34 cellular contexts compared by ENCODE assay signal in the genomic region with DNA sequence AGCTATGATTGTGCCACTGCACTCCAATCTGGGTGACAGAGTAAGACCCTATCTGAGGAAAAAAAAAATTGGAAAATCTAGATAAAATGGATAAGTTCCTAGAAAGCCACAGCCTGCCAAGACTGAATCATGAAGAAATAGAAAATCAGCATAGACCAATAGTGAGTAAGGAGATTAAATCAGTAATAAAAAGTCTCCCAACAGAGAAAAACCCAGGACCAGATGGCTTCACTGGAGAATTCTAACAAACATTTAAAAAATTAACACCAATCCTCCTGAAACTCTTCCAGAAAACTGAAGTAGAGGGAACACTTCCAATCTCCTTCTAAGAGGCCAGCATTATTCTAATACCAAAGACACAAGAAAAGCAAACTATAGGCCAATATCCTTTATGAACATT. TPM values are rescaled to one million over a fixed set of nuclear protein-coding genes. Genes with fewer than 3 reads are reported as not detected.
"Had no signal": no experiment of that assay in that cellular context is flagged by ENCODE, and none has a peak within 500 bp of the region (broad histone marks: within the 10 kb centered on the region; RNA-seq: fewer than 3 reads in every experiment).

No MANE protein-coding gene starts in this region.

- H3K27ac Mint-ChIP-seq: naive B cell; natural killer cell; nephron progenitor cell; neural progenitor cell; progenitor cell of endocrine pancreas; stimulated activated naive B cell treated with anti-CD40 and anti-IgM and Interleukin-4, amounts not matched to agents 10 μg/mL and 1 μg/mL and 100 μg/mL, for 72 hours had no signal

- H3K4me1 ChIP-seq: left lung, lower lobe of right lung, neural progenitor cell, stomach, upper lobe of right lung had no signal

- H3K36me3 Mint-ChIP-seq: naive B cell; natural killer cell; neural progenitor cell; stimulated activated naive B cell treated with anti-CD40 and anti-IgM and Interleukin-4, amounts not matched to agents 10 μg/mL and 1 μg/mL and 100 μg/mL, for 72 hours had no signal

- H3K27me3 Mint-ChIP-seq: naive B cell; progenitor cell of endocrine pancreas; stimulated activated naive B cell treated with anti-CD40 and anti-IgM and Interleukin-4, amounts not matched to agents 10 μg/mL and 1 μg/mL and 100 μg/mL, for 72 hours had no signal

- H3K4me1 Mint-ChIP-seq: naive B cell, natural killer cell had no signal

- H3K4me3 Mint-ChIP-seq: naive B cell; natural killer cell; nephron progenitor cell; neural progenitor cell; stimulated activated naive B cell treated with anti-CD40 and anti-IgM and Interleukin-4, amounts not matched to agents 10 μg/mL and 1 μg/mL and 100 μg/mL, for 72 hours had no signal

- H3K9ac ChIP-seq: neural progenitor cell had no signal

- H3K4me3 ChIP-seq: left lung, lower lobe of right lung, neural progenitor cell, ovary, stomach, suprapubic skin, thoracic aorta, tibial artery, upper lobe of right lung had no signal

- H3K9me3 Mint-ChIP-seq: natural killer cell; nephron progenitor cell; neural progenitor cell; stimulated activated naive B cell treated with anti-CD40 and anti-IgM and Interleukin-4, amounts not matched to agents 10 μg/mL and 1 μg/mL and 100 μg/mL, for 72 hours had no signal

- DNase-seq: hippocampal formation; kidney; left colon; lower lobe of right lung; mammary epithelial cell; mesenchymal stem cell; naive B cell; natural killer cell; nephron progenitor cell; occipital lobe; ovary; retina; right cardiac atrium; small intestine; stimulated activated CD4-positive, alpha-beta T cell treated with anti-CD3 and anti-CD28 coated beads, Interleukin-1b, Interleukin-23, amount 100 ng/mL, for 48 hours; stimulated activated CD4-positive, alpha-beta T cell treated with anti-CD3 and anti-CD28 coated beads, Interleukin-2, amount 100 ng/mL, for 48 hours; stimulated activated CD4-positive, alpha-beta T cell treated with anti-CD3 and anti-CD28 coated beads, Interleukin-4, amount 100 ng/mL, for 4 hours; stimulated activated CD8-positive, alpha-beta memory T cell treated with anti-CD3 and anti-CD28 coated beads, Interleukin-4, amount 100 ng/mL, for 48 hours; stimulated activated naive B cell treated with anti-CD40 and anti-IgM and Interleukin-4, amounts not matched to agents 10 μg/mL and 1 μg/mL and 100 μg/mL, for 72 hours; stimulated activated naive CD8-positive, alpha-beta T cell treated with anti-CD3 and anti-CD28 coated beads, Interleukin-15, Interleukin-2, amounts not matched to agents 100 U/mL and 50 U/mL, for 24 hours; stomach; tibial artery; trophoblast cell; upper lobe of right lung had no signal

- ATAC-seq: left colon; left lung; lower lobe of right lung; natural killer cell; right cardiac atrium; sciatic nerve; stimulated activated naive B cell treated with anti-CD40 and anti-IgM and Interleukin-4, amounts not matched to agents 10 μg/mL and 1 μg/mL and 100 μg/mL, for 72 hours; stimulated activated naive CD8-positive, alpha-beta T cell treated with anti-CD3 and anti-CD28 coated beads, Interleukin-15, Interleukin-2, amounts not matched to agents 100 U/mL and 50 U/mL, for 24 hours; upper lobe of right lung had no signal

- H3K27ac ChIP-seq: left lung, lower lobe of right lung, neural progenitor cell, neutrophil, ovary, stomach, suprapubic skin, thoracic aorta, tibial artery, upper lobe of right lung had no signal

- H3K36me3 ChIP-seq: left lung, lower lobe of right lung, neural progenitor cell, neutrophil, ovary, stomach, suprapubic skin, thoracic aorta, tibial artery, upper lobe of right lung had no signal

- H3K9me3 ChIP-seq: left lung, lower lobe of right lung, neutrophil, ovary, stomach, suprapubic skin, thoracic aorta, tibial artery, upper lobe of right lung had no signal

- FAIRE-seq: islet of Langerhans, kidney, small intestine, urothelium cell line had no signal

- H3K27me3 ChIP-seq: left lung, neural progenitor cell, neutrophil, ovary, stomach, suprapubic skin, tibial artery, upper lobe of right lung had no signal

RNA-seq across cellular contexts. Expression of gene ELN, which starts 46.8 kb away (rescaled TPM):
- total RNA-seq: mononuclear cell had no signal
